ENCODE assay signal across 25 cellular contexts in the genomic region with DNA sequence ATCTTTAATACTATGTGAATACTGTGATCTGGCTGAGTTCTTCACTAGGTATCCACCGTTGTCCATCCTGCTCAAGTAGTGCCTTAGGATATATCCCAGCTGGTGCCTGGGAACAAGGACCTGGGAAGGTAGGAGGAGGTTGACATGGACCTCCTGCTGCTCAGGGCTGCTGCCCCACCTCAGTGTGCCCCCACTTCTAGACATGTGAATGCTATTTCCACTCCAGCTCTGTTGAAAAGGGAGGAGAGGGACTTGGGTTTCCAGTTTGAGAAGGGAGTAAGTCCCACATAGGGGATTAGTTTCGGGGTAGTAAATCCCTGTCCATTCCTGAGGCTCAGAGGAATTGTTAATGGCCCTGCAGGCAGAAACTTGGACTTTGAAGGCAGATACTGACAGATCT. TPM values are rescaled to one million over a fixed set of nuclear protein-coding genes. Genes with fewer than 3 reads are reported as not detected.
A peak's percentile ranks its signal among the peaks of the same experiment; 100 is the strongest.
DNase-seq lines count a peak whose midpoint lies in the region; ATAC-seq and TF ChIP-seq lines count a peak whose summit lies in the region.
"Had no signal": no experiment of that assay in that cellular context is flagged by ENCODE, and none has a peak within 500 bp of the region (broad histone marks: within the 10 kb centered on the region; RNA-seq: fewer than 3 reads in every experiment).

No MANE protein-coding gene starts in this region.

- H3K36me3 Mint-ChIP-seq in mesothelial cell of epicardium (no peaks in the 10 kb centered on the region), T-cell (no peaks in the 10 kb centered on the region)
- no peaks in the 10 kb centered on the region for H3K36me3 Mint-ChIP-seq in natural killer cell treated with Interleukin-12 subunit alpha and Interleukin-12 subunit beta and Interleukin-15 and Interleukin-18, amount 100 ng/mL, for 72 hours

- H3K27ac Mint-ChIP-seq in mesothelial cell of epicardium (peak overlapping the region; percentile 59), T-cell (no peak overlapping the region)
- H3K27ac Mint-ChIP-seq in natural killer cell treated with Interleukin-12 subunit alpha and Interleukin-12 subunit beta and Interleukin-15 and Interleukin-18, amount 100 ng/mL, for 72 hours = peak overlapping the region in 1 of 2 donors; percentile 36
- H3K27ac Mint-ChIP-seq: CD4-positive, alpha-beta T cell; GM23338; HFFc6 had no signal

- peaks cover 23% of the 10 kb centered on the region for H3K4me1 Mint-ChIP-seq in mesothelial cell of epicardium
- peaks cover 4 to 5% of the 10 kb centered on the region in 2 donors for H3K4me1 Mint-ChIP-seq in natural killer cell treated with Interleukin-12 subunit alpha and Interleukin-12 subunit beta and Interleukin-15 and Interleukin-18, amount 100 ng/mL, for 72 hours (ENCODE audit: low read depth in 2 of 2)
- peaks cover 0 to 6% (median 0%) of the 10 kb centered on the region in 3 donors for H3K4me1 Mint-ChIP-seq in T-cell

- POLR2A ChIA-PET in T-cell (lab: Charles Lee) = no interaction called here

- no peaks in the 10 kb centered on the region for H3K9me3 ChIP-seq in BLaER1
- H3K9me3 ChIP-seq: HAP-1, SJSA1 had no signal

- H3K4me3 ChIP-seq in BLaER1 = peak overlapping the region; percentile 22; the same call in 1 of the 2 replicates
- H3K4me3 ChIP-seq: GM23338, HAP-1, PC-9, SJSA1 had no signal

- no peak for TF ChIP-seq CTCF in mesothelial cell of epicardium (IDR thresholded peaks at IDR 0.05; ENCODE audit: unreplicated experiment)

- CTCF ChIA-PET in T-cell (lab: Charles Lee) = no interaction called here

- H3K27me3 Mint-ChIP-seq in mesothelial cell of epicardium (ENCODE audit: low read depth) (no peaks in the 10 kb centered on the region), T-cell (peaks cover 7 to 17% of the 10 kb centered on the region in 2 donors)
- peaks cover 4 to 19% of the 10 kb centered on the region in 2 donors for H3K27me3 Mint-ChIP-seq in natural killer cell treated with Interleukin-12 subunit alpha and Interleukin-12 subunit beta and Interleukin-15 and Interleukin-18, amount 100 ng/mL, for 72 hours

- no peaks in the 10 kb centered on the region for H3K36me3 ChIP-seq in BLaER1
- H3K36me3 ChIP-seq: HAP-1, SJSA1 had no signal

- ATAC-seq in GM18520 (IDR thresholded peaks at IDR 0.05; ENCODE audit: unreplicated experiment) = no peak
- ATAC-seq in GM21737 (IDR thresholded peaks at IDR 0.05; ENCODE audit: unreplicated experiment) = no peak
- ATAC-seq in natural killer cell treated with Interleukin-12 subunit alpha and Interleukin-12 subunit beta and Interleukin-15 and Interleukin-18, amount 100 ng/mL, for 72 hours = no peak
- ATAC-seq in T-cell (replicated peaks in 1 of 4) = no peak
- ATAC-seq: GM23338, Right ventricle myocardium inferior had no signal

- peak overlapping the region; percentile 79 for H3K9ac ChIP-seq in BLaER1

- H3K27ac ChIP-seq in BLaER1 (peak overlapping the region; percentile 95), angular gyrus (ENCODE audit: low read depth, low read length) (peak overlapping the region; percentile 34)
- H3K27ac ChIP-seq: HL-60, PC-9, SJSA1 had no signal

- H3K9me3 Mint-ChIP-seq in mesothelial cell of epicardium (no peaks in the 10 kb centered on the region), T-cell (no peaks in the 10 kb centered on the region)
- H3K9me3 Mint-ChIP-seq in natural killer cell treated with Interleukin-12 subunit alpha and Interleukin-12 subunit beta and Interleukin-15 and Interleukin-18, amount 100 ng/mL, for 72 hours = no peaks in the 10 kb centered on the region
- H3K9me3 Mint-ChIP-seq: CD4-positive, alpha-beta T cell; GM23338; HFFc6 had no signal

- H3K4me2 ChIP-seq in BLaER1 = peak overlapping the region; percentile 83
- H3K4me2 ChIP-seq: GM23338, PC-9 had no signal

- peaks cover 98% of the 10 kb centered on the region for H3K4me1 ChIP-seq in BLaER1
- H3K4me1 ChIP-seq: HAP-1, SJSA1 had no signal

- DNase-seq in G401 (ENCODE audit: low spot score) (peak; percentile 11), mesothelial cell of epicardium (ENCODE audit: low spot score in 2 of 2, unreplicated experiment in 2 of 2) (no peak), T-cell (no peak)
- DNase-seq in natural killer cell treated with Interleukin-12 subunit alpha and Interleukin-12 subunit beta and Interleukin-15 and Interleukin-18, amount 100 ng/mL, for 72 hours (ENCODE audit: low spot score) = no peak
- DNase-seq: CD4-positive, alpha-beta T cell; DMS79 treated with DMSO at 0.1 percent for 48 hours; HFFc6; Karpas-422; NCI-H1092 treated with DMSO at 0.1 percent for 48 hours; NCI-H1436; NCI-H187; NCI-H2171 treated with DMSO at 0.1 percent for 48 hours; NCI-H345; NCI-H510A treated with DMSO at 0.1 percent for 48 hours; NCI-H774; PC-9 had no signal

- H3K4me3 Mint-ChIP-seq in mesothelial cell of epicardium = no peak overlapping the region
- H3K4me3 Mint-ChIP-seq in natural killer cell treated with Interleukin-12 subunit alpha and Interleukin-12 subunit beta and Interleukin-15 and Interleukin-18, amount 100 ng/mL, for 72 hours = no peak overlapping the region
- no peak overlapping the region for H3K4me3 Mint-ChIP-seq in T-cell
- H3K4me3 Mint-ChIP-seq: CD4-positive, alpha-beta T cell; GM23338; HFFc6 had no signal

- no peaks in the 10 kb centered on the region for H4K20me1 ChIP-seq in BLaER1

- no peaks in the 10 kb centered on the region for H3K27me3 ChIP-seq in BLaER1

- in situ Hi-C loops in G401 (cut with HindIII; ENCODE audit: low sequenced_read_pairs) = no loop called here

RNA-seq across cellular contexts. Expression of a gene that starts 32.9 kb away (rescaled TPM):
- total RNA-seq in G401 (2014; rRNA removed; shearing (Covaris generic)) = 16.8 and 22.8 TPM in 2 replicates
- total RNA-seq in mesothelial cell of epicardium = 27.1 to 29.7 TPM (median 27.3 TPM) in 3 replicates
- 100 to 1,000 TPM in 1 of 2 donors, 10 to 100 TPM in 1; 61.6 to 113 TPM for total RNA-seq in natural killer cell treated with Interleukin-12 subunit alpha and Interleukin-12 subunit beta and Interleukin-15 and Interleukin-18, amount 100 ng/mL, for 72 hours
- under 1 TPM in 4 of 5 donors, not detected in 1; 0.32 to 0.93 (median 0.36) TPM for total RNA-seq in T-cell
- total RNA-seq: CD4-positive, alpha-beta T cell had no signal
